ENCODE assay signal across 8 cellular contexts in genomic region chr16:30536391-30537024, GRCh38. TPM values are rescaled to one million over a fixed set of nuclear protein-coding genes. Genes with fewer than 3 reads are reported as not detected.
DNase-seq lines count a peak whose midpoint lies in the region; ATAC-seq and TF ChIP-seq lines count a peak whose summit lies in the region.
"Not testable (repeated sequence)": the region's sequence is repeated elsewhere in the genome, so short reads cannot be mapped to it uniquely, and the experiment has no call there.
"Had no signal": no experiment of that assay in that cellular context is flagged by ENCODE, and none has a peak within 500 bp of the region (broad histone marks: within the 10 kb centered on the region; RNA-seq: fewer than 3 reads in every experiment).

No MANE protein-coding gene starts in this region.

- H3K4me3 Mint-ChIP-seq in WTC11 (peak overlapping the region; percentile 95), endothelial cell (ENCODE audit: unreplicated experiment) (peak overlapping the region; percentile 96), memory B cell (peak overlapping the region; percentile 34)
- H3K4me3 Mint-ChIP-seq in activated naive CD8-positive, alpha-beta T cell: peak overlapping the region; percentile 97

- not testable (repeated sequence) for TF ChIP-seq CTCF in GM06990 (IDR thresholded peaks at IDR 0.05; ENCODE audit: insufficient read depth, low read length, poor library complexity, severe bottlenecking); NB4 (IDR thresholded peaks at IDR 0.05; ENCODE audit: low read depth, low read length); WTC11 (IDR thresholded peaks at IDR 0.05); endothelial cell (IDR thresholded peaks at IDR 0.05; ENCODE audit: unreplicated experiment); gastrocnemius medialis (IDR thresholded peaks at IDR 0.05 in 4 of 5, conservative IDR thresholded peaks at IDR 0.05 in 1 of 5)

- H3K4me3 ChIP-seq in GM06990 (replicated peaks; ENCODE audit: low read depth, low read length) (peak overlapping the region; percentile 86), NB4 (ENCODE audit: low read depth, low read length) (peak overlapping the region; percentile 84), gastrocnemius medialis (peak overlapping the region in 1 of 4 donors; percentile 88)

- peak overlapping the region; percentile 90 to 96 (median 94) for H3K27ac ChIP-seq in gastrocnemius medialis

- H3K9me3 ChIP-seq in gastrocnemius medialis: not testable (repeated sequence)

- POLR2A ChIA-PET in WTC11 (lab: Charles Lee): interaction anchor here (1.6 to 3.1 kb wide), 4 partner anchors 21 to 118 kb away, joined by 7 to 42 read pairs (median 16); partner anchors contain the start of genes ZNF688 and ZNF764

- H3K9me3 Mint-ChIP-seq in WTC11; activated naive CD8-positive, alpha-beta T cell (ENCODE audit: low read depth); endothelial cell (ENCODE audit: unreplicated experiment); memory B cell: not testable (repeated sequence)

- not testable (repeated sequence) for ATAC-seq in WTC11; memory B cell (ENCODE audit: low read depth); gastrocnemius medialis

- H3K36me3 Mint-ChIP-seq in WTC11: peaks cover 11% of the 10 kb centered on the region
- H3K36me3 Mint-ChIP-seq in activated naive CD8-positive, alpha-beta T cell; endothelial cell (ENCODE audit: low read depth, unreplicated experiment); memory B cell: not testable (repeated sequence)

- not testable (repeated sequence) for H3K27me3 ChIP-seq in GM06990 (replicated peaks; ENCODE audit: control insufficient read depth, insufficient read depth, low read length); gastrocnemius medialis

- CTCF ChIA-PET in WTC11 (lab: Charles Lee): interaction anchor here (0.5 to 4.7 kb wide), 30 partner anchors 9 to 166 kb away, joined by 3 to 41 read pairs (median 6); partner anchors contain the start of genes DCTPP1, PRR14, ZNF48 and ZNF688

- H3K27ac Mint-ChIP-seq in WTC11: peak overlapping the region; percentile 77
- peak overlapping the region; percentile 99 for H3K27ac Mint-ChIP-seq in activated naive CD8-positive, alpha-beta T cell
- H3K27ac Mint-ChIP-seq in endothelial cell (ENCODE audit: unreplicated experiment): not testable (repeated sequence)
- peak overlapping the region; percentile 99 for H3K27ac Mint-ChIP-seq in memory B cell

- in situ Hi-C loops in gastrocnemius medialis (cut with MboI; ENCODE audit: low sequenced_read_pairs in 4 of 4): loop anchor here in 2 of 4 donors (10.0 kb wide), 2 partner anchors 92 to 102 kb away; partner anchors contain the start of genes DCTPP1 (in 1 of the 2) and SEPHS2 (in 1 of the 2)

- peaks cover 23 to 33% of the 10 kb centered on the region in 2 donors for H3K4me1 ChIP-seq in gastrocnemius medialis

- H3K36me3 ChIP-seq in GM06990 (ENCODE audit: control insufficient read depth, insufficient read depth, low read length): not testable (repeated sequence)
- peaks cover 0 to 10% of the 10 kb centered on the region in 2 donors for H3K36me3 ChIP-seq in gastrocnemius medialis

- H3K4me1 Mint-ChIP-seq in WTC11 (peaks cover 27% of the 10 kb centered on the region), endothelial cell (ENCODE audit: unreplicated experiment) (peaks cover 18% of the 10 kb centered on the region), memory B cell (peaks cover 13% of the 10 kb centered on the region)
- H3K4me1 Mint-ChIP-seq in activated naive CD8-positive, alpha-beta T cell (ENCODE audit: low read depth): peaks cover 33% of the 10 kb centered on the region

- intact Hi-C loops in gastrocnemius medialis (cut with DNase I; ENCODE audit: low total_unique reads): loop anchor here (2.0 to 10.0 kb wide), 2 partner anchors 92 to 542 kb away; partner anchors contain the start of genes HIRIP3 and INO80E

- not testable (repeated sequence) for TF ChIP-seq POLR2A in NB4 (IDR thresholded peaks at IDR 0.05; ENCODE audit: extremely low read depth, insufficient read length); gastrocnemius medialis (IDR thresholded peaks at IDR 0.05)

- H3K27me3 Mint-ChIP-seq in WTC11 (ENCODE audit: low read depth); activated naive CD8-positive, alpha-beta T cell; endothelial cell (ENCODE audit: unreplicated experiment); memory B cell: not testable (repeated sequence)

- DNase-seq in GM06990 (ENCODE audit: extremely low read depth, insufficient read length); WTC11 (ENCODE audit: low spot score); endothelial cell (ENCODE audit: low spot score); memory B cell (ENCODE audit: low spot score in 2 of 2); gastrocnemius medialis: not testable (repeated sequence)
- peak; percentile 64 for DNase-seq in NB4 (ENCODE audit: low read depth)

RNA-seq across cellular contexts. Expression of gene ZNF747, which starts 1.9 kb away (rescaled TPM):
- total RNA-seq in WTC11 (2021): 11.3 to 11.7 TPM (median 11.5 TPM) in 3 replicates
- total RNA-seq in endothelial cell (ENCODE audit: unreplicated experiment): 9.7 TPM
- 10 to 100 TPM in 3 of 4 donors, 1 to 10 TPM in 1; 8.6 to 17.5 (median 13.1) TPM for total RNA-seq in gastrocnemius medialis
- total RNA-seq: G401 had no signal

RNA-seq across cellular contexts. Expression of gene ZNF768, which starts 10.1 kb away (rescaled TPM):
- total RNA-seq in WTC11 (2021): 35.9 to 43.0 TPM (median 42.4 TPM) in 3 replicates
- total RNA-seq in endothelial cell (ENCODE audit: unreplicated experiment): 31.4 TPM
- total RNA-seq in gastrocnemius medialis: 100 to 1,000 TPM in 1 of 4 donors, 10 to 100 TPM in 3; 39.8 to 118 (median 69.8) TPM

RNA-seq across cellular contexts. Expression of gene ZNF764, which starts 21.7 kb away (rescaled TPM):
- total RNA-seq in WTC11 (2021) (9.0 to 10.4 TPM (median 9.1 TPM) in 3 replicates), endothelial cell (ENCODE audit: unreplicated experiment) (13.8 TPM), gastrocnemius medialis (1 to 10 TPM; 3.7 to 5.5 (median 4.9) TPM)

RNA-seq across cellular contexts. Expression of gene ZNF688, which starts 35.0 kb away (rescaled TPM):
- total RNA-seq in WTC11 (2021) (4.2 to 6.0 TPM (median 4.9 TPM) in 3 replicates), endothelial cell (ENCODE audit: unreplicated experiment) (9.6 TPM), gastrocnemius medialis (10 to 100 TPM; 11.0 to 38.2 (median 18.5) TPM)

RNA-seq across cellular contexts. Expression of gene ZNF785, which starts 49.0 kb away (rescaled TPM):
- total RNA-seq in WTC11 (2021): 15.4 to 16.5 TPM (median 16.0 TPM) in 3 replicates
- 33.5 TPM for total RNA-seq in endothelial cell (ENCODE audit: unreplicated experiment)
- 1 to 10 TPM in 2 of 4 donors, under 1 TPM in 2; 0.70 to 3.2 (median 1.0) TPM for total RNA-seq in gastrocnemius medialis
- total RNA-seq: G401 had no signal

Comparison
In these comparisons a context has a peak if more than half of its experiments do, and no peak if none do; other contexts are left out.
1. H3K4me3 Mint-ChIP-seq: peak in every context shown above with its lines; median percentile 97 in activated naive CD8-positive, alpha-beta T cell; 96 in endothelial cell; 95 in WTC11; 34 in memory B cell.